Comparison of ENCODE assay signal across 7 cellular contexts in genomic region chr1:212630159-212630900, GRCh38.
A peak's percentile ranks its signal among the peaks of the same experiment; 100 is the strongest.
DNase-seq lines count a peak whose midpoint lies in the region; FAIRE-seq and TF ChIP-seq lines count a peak whose summit lies in the region.

No MANE protein-coding gene starts in this region.

- TF ChIP-seq POLR2A in H54 (IDR thresholded peaks at IDR 0.05; ENCODE audit: low read depth, low read length), result no peak

- peak; percentile 97 for TF ChIP-seq CTCF in GM12874 (IDR thresholded peaks at IDR 0.05; ENCODE audit: insufficient read depth, low read depth, low read length)

- DNase-seq in H54 (ENCODE audit: insufficient read length, low spot score), result peak; percentile 69
- peak; percentile 87 to 93 for DNase-seq in Kasumi-1 (lab: John Stamatoyannopoulos, UW)
- peak; percentile 17 for DNase-seq in T-helper 22 cell (ENCODE audit: low read depth)
- DNase-seq in astrocyte of the hippocampus (ENCODE audit: low read depth, low spot score), result peak; percentile 80
- peak; percentile 86 for DNase-seq in iPS-NIHi11 (ENCODE audit: low spot score)
- peak in 3 of 4 experiments; percentile 21 to 50 (median 47) for DNase-seq in stimulated activated CD4-positive, alpha-beta T cell treated with anti-CD3 and anti-CD28 coated beads, Interleukin-1b, Interleukin-23, amount 100 ng/mL, for 24 hours (ENCODE audit: low read depth in 4 of 4, low spot score in 1 of 4)

- FAIRE-seq in H54 (lab: Jason Lieb, UNC), result no peak

Comparison
In these comparisons a context has a peak if more than half of its experiments do, and no peak if none do; other contexts are left out.
1. Peak in every context shown above with its lines: DNase-seq.
2. DNase-seq: peak in every context shown above with its lines; median percentile 90 in Kasumi-1; 86 in iPS-NIHi11; 80 in astrocyte of the hippocampus; 69 in H54; 47 in stimulated activated CD4-positive, alpha-beta T cell treated with anti-CD3 and anti-CD28 coated beads, Interleukin-1b, Interleukin-23, amount 100 ng/mL, for 24 hours; 17 in T-helper 22 cell.